ENCODE assay signal across 26 cellular contexts in genomic region chr2:177284531-177284930, GRCh38.
"Had no signal": no experiment of that assay in that cellular context is flagged by ENCODE, and none has a peak within 500 bp of the region (broad histone marks: within the 10 kb centered on the region; RNA-seq: fewer than 3 reads in every experiment).

No MANE protein-coding gene starts in this region.

- H2AFZ ChIP-seq: hepatocyte had no signal

- H3K4me3 Mint-ChIP-seq: naive thymus-derived CD4-positive, alpha-beta T cell; nephron; stimulated activated naive CD8-positive, alpha-beta T cell treated with anti-CD3 and anti-CD28 coated beads, Interleukin-15, amount 100 ng/mL, for 72 hours had no signal

- ATAC-seq: gastroesophageal sphincter; heart left ventricle; left lobe of liver; naive thymus-derived CD4-positive, alpha-beta T cell; right cardiac atrium; stimulated activated naive CD8-positive, alpha-beta T cell treated with anti-CD3 and anti-CD28 coated beads, Interleukin-15, amount 100 ng/mL, for 72 hours had no signal

- H3K79me2 ChIP-seq: hepatocyte had no signal

- H3K9me3 Mint-ChIP-seq: naive thymus-derived CD4-positive, alpha-beta T cell; nephron; stimulated activated naive CD8-positive, alpha-beta T cell treated with anti-CD3 and anti-CD28 coated beads, Interleukin-15, amount 100 ng/mL, for 72 hours had no signal

- H3K4me3 ChIP-seq: coronary artery, gastroesophageal sphincter, heart left ventricle, hepatocyte, lung, prostate gland, sigmoid colon, suprapubic skin, transverse colon, vagina had no signal

- H3K9me3 ChIP-seq: gastroesophageal sphincter, heart left ventricle, prostate gland, sigmoid colon, suprapubic skin, transverse colon, vagina had no signal

- H3K36me3 ChIP-seq: prostate gland, sigmoid colon, suprapubic skin, transverse colon, vagina had no signal

- DNase-seq: dermis blood vessel endothelial cell; effector memory CD4-positive, alpha-beta T cell; erythroblast; foreskin fibroblast; heart left ventricle; kidney; mesenchymal stem cell; midbrain; naive thymus-derived CD4-positive, alpha-beta T cell; nucleus accumbens; right cardiac atrium; sigmoid colon; stimulated activated CD4-positive, alpha-beta T cell treated with anti-CD3 and anti-CD28 coated beads, Interleukin-2, amount 100 ng/mL, for 24 hours; stimulated activated CD4-positive, alpha-beta T cell treated with anti-CD3 and anti-CD28 coated beads, Interleukin-4, amount 100 ng/mL, for 4 hours; stimulated activated naive CD4-positive, alpha-beta T cell; stimulated activated naive CD8-positive, alpha-beta T cell treated with anti-CD3 and anti-CD28 coated beads, Interleukin-15, amount 100 ng/mL, for 72 hours; transverse colon had no signal

- H3K27ac Mint-ChIP-seq: stimulated activated naive CD8-positive, alpha-beta T cell treated with anti-CD3 and anti-CD28 coated beads, Interleukin-15, amount 100 ng/mL, for 72 hours had no signal

- H3K27me3 Mint-ChIP-seq: naive thymus-derived CD4-positive, alpha-beta T cell; stimulated activated naive CD8-positive, alpha-beta T cell treated with anti-CD3 and anti-CD28 coated beads, Interleukin-15, amount 100 ng/mL, for 72 hours had no signal

- H3K4me2 ChIP-seq: hepatocyte had no signal

- H3K27me3 ChIP-seq: gastroesophageal sphincter, heart left ventricle, hepatocyte, sigmoid colon, suprapubic skin, transverse colon, vagina had no signal

- H3K4me1 ChIP-seq: prostate gland had no signal

- H3K27ac ChIP-seq: coronary artery, gastroesophageal sphincter, hepatocyte, prostate gland, sigmoid colon, suprapubic skin, transverse colon, vagina had no signal
